In the genomic region with DNA sequence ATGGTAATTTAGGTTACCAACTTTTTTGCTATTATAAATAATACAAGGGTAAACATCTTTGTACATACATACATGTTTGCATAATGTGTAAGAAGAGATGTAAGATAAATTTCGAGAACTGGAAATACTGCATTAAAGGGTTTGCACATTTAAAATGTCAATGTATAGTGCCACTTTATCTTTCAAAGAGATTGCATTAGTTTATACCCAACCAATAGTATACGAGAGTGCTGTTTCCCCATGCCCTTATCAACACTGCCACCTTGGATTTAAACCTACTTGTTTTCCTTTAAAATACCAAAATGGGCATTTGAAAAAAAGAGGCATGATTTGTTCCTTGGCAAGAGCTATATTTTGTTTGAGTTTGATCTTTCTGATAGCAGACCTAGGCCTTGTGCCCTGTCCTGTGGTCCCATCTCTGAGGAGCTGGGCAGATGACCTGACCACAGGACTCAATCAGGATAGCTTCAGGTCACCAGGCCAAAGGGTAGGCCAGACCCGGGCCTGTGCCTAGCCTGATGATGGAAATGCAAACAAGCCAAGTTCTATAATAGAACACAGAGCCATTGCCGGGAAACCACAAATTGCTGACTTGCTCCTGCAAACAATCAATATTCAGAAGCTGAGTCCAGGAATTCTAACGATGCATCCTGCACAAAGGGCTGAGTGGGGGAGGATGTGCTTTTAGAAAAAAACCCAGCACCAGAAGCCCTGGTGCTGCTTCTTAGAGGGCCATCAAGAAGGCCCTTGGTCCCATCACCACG, we compare ENCODE assay signal across 24 cellular contexts. TPM values are rescaled to one million over a fixed set of nuclear protein-coding genes. Genes with fewer than 3 reads are reported as not detected.
DNase-seq lines count a peak whose midpoint lies in the region; ATAC-seq and TF ChIP-seq lines count a peak whose summit lies in the region.
"Had no signal": no experiment of that assay in that cellular context is flagged by ENCODE, and none has a peak within 500 bp of the region (broad histone marks: within the 10 kb centered on the region; RNA-seq: fewer than 3 reads in every experiment).

No MANE protein-coding gene starts in this region.

- H3K36me3 ChIP-seq in PC-3 (ENCODE audit: low read depth, low read length) (no peaks in the 10 kb centered on the region), ectodermal cell (ENCODE audit: control insufficient read depth, insufficient read depth, low read length) (no peaks in the 10 kb centered on the region), H7 (replicated peaks; ENCODE audit: control insufficient read depth, insufficient read depth, low read length) (no peaks in the 10 kb centered on the region)
- H3K36me3 ChIP-seq: upper lobe of right lung had no signal

- H3K4me3 ChIP-seq in PC-3 (ENCODE audit: low read length) (no peak overlapping the region), ectodermal cell (ENCODE audit: insufficient read depth, low read depth, low read length) (no peak overlapping the region), H7 (ENCODE audit: insufficient read depth, low read depth, low read length) (no peak overlapping the region)
- H3K4me3 ChIP-seq: upper lobe of right lung had no signal

- H3K9ac ChIP-seq in PC-3 (ENCODE audit: low read length), result no peak overlapping the region

- DNase-seq in PC-3 (peak; percentile 19), mesothelial cell of epicardium (ENCODE audit: low spot score in 2 of 2, unreplicated experiment in 2 of 2) (no peak), DMS114 treated with DMSO at 0.1 percent for 48 hours (lab: John Stamatoyannopoulos, UW; ENCODE audit: unreplicated experiment) (no peak), H7 (no peak)
- DNase-seq: activated CD4-positive, alpha-beta T cell treated with anti-CD3 and anti-CD28 coated beads for 4 hours; activated effector memory CD4-positive, alpha-beta T cell treated with Interleukin-2 at 50 U/mL for 16 hours; amniotic stem cell; CD4-positive, alpha-beta memory T cell; cerebellar nuclear complex; DMS79; H9; hypothalamus; kidney; mesendoderm; NCI-H2081; stimulated activated naive CD8-positive, alpha-beta T cell treated with anti-CD3 and anti-CD28 coated beads, Interleukin-15, amount 100 ng/mL, for 72 hours; T-helper 2 cell; upper lobe of right lung had no signal

- TF ChIP-seq CTCF in C4-2B (conservative IDR thresholded peaks at IDR 0.05) (no peak), PC-3 (conservative IDR thresholded peaks at IDR 0.05; ENCODE audit: low read depth, low read length) (no peak), mesothelial cell of epicardium (IDR thresholded peaks at IDR 0.05; ENCODE audit: unreplicated experiment) (no peak)

- intact Hi-C loops in PC-3 (cut with micrococcal nuclease), result no loop called here

- H3K27ac ChIP-seq in C4-2B (peak overlapping the region; percentile 95), PC-3 (ENCODE audit: low read length) (no peak overlapping the region), ectodermal cell (ENCODE audit: insufficient read depth, low read depth, low read length, poor library complexity, severe bottlenecking) (peak overlapping the region; percentile 54)
- H3K27ac ChIP-seq: upper lobe of right lung had no signal

- no peak overlapping the region for H2AFZ ChIP-seq in PC-3 (ENCODE audit: low read length)

- no peaks in the 10 kb centered on the region for H3K9me3 ChIP-seq in PC-3 (ENCODE audit: low read length)
- H3K9me3 ChIP-seq in ectodermal cell (ENCODE audit: control insufficient read depth, low read length), result no peaks in the 10 kb centered on the region
- H3K9me3 ChIP-seq: upper lobe of right lung had no signal

- no peaks in the 10 kb centered on the region for H3K27me3 Mint-ChIP-seq in mesothelial cell of epicardium (ENCODE audit: low read depth)
- H3K27me3 Mint-ChIP-seq: CD4-positive, alpha-beta memory T cell; IgD-negative memory B cell; stimulated activated naive CD8-positive, alpha-beta T cell treated with anti-CD3 and anti-CD28 coated beads, Interleukin-15, amount 100 ng/mL, for 72 hours had no signal

- H3K9me2 ChIP-seq in PC-3 (replicated peaks; ENCODE audit: low read length), result no peaks in the 10 kb centered on the region

- H3K27me3 ChIP-seq in PC-3 (ENCODE audit: low read length) (no peaks in the 10 kb centered on the region), ectodermal cell (ENCODE audit: control insufficient read depth, insufficient read depth, low read length, poor library complexity, severe bottlenecking) (no peaks in the 10 kb centered on the region), H7 (ENCODE audit: control insufficient read depth, insufficient read depth, low read length) (no peaks in the 10 kb centered on the region)
- H3K27me3 ChIP-seq: upper lobe of right lung had no signal

- no peak overlapping the region for H3K4me3 Mint-ChIP-seq in mesothelial cell of epicardium
- H3K4me3 Mint-ChIP-seq: CD4-positive, alpha-beta memory T cell; H9; IgD-negative memory B cell; stimulated activated naive CD8-positive, alpha-beta T cell treated with anti-CD3 and anti-CD28 coated beads, Interleukin-15, amount 100 ng/mL, for 72 hours had no signal

- peaks cover 9% of the 10 kb centered on the region for H3K4me1 Mint-ChIP-seq in mesothelial cell of epicardium
- H3K4me1 Mint-ChIP-seq: CD4-positive, alpha-beta memory T cell; H9; IgD-negative memory B cell; stimulated activated naive CD8-positive, alpha-beta T cell treated with anti-CD3 and anti-CD28 coated beads, Interleukin-15, amount 100 ng/mL, for 72 hours had no signal

- H4K20me1 ChIP-seq in PC-3 (ENCODE audit: low read length), result no peaks in the 10 kb centered on the region

- H3K36me3 Mint-ChIP-seq in mesothelial cell of epicardium, result peaks cover 11% of the 10 kb centered on the region
- H3K36me3 Mint-ChIP-seq: CD4-positive, alpha-beta memory T cell had no signal

- no peaks in the 10 kb centered on the region for H3F3A ChIP-seq in PC-3 (ENCODE audit: low read length, unreplicated experiment)

- no peaks in the 10 kb centered on the region for H3K79me2 ChIP-seq in PC-3 (ENCODE audit: low read length)

- H3K4me1 ChIP-seq in PC-3 (ENCODE audit: insufficient read depth, low read length) (no peaks in the 10 kb centered on the region), ectodermal cell (ENCODE audit: control insufficient read depth, insufficient read depth, low read length) (no peaks in the 10 kb centered on the region)
- H3K4me1 ChIP-seq: upper lobe of right lung had no signal

- ATAC-seq in PC-3 (peak; percentile 24; the same call in 1 of the 2 replicates), GM19455 (IDR thresholded peaks at IDR 0.05; ENCODE audit: unreplicated experiment) (no peak), GM18873 (IDR thresholded peaks at IDR 0.05; ENCODE audit: low FRiP score, unreplicated experiment) (no peak)
- ATAC-seq: sciatic nerve; stimulated activated naive CD8-positive, alpha-beta T cell treated with anti-CD3 and anti-CD28 coated beads, Interleukin-15, amount 100 ng/mL, for 72 hours; upper lobe of right lung had no signal

- peak overlapping the region; percentile 23 for H3K27ac Mint-ChIP-seq in mesothelial cell of epicardium
- H3K27ac Mint-ChIP-seq: CD4-positive, alpha-beta memory T cell; IgD-negative memory B cell had no signal

- 78 to 91% methylated on average over 5 to 6 of the region's 6 CpGs for WGBS in ectodermal cell, 2 experiments

- no TSS peak for BruUV-seq in PC-3 (replicated peaks; lab: Mats Ljungman, UMichigan)

- POLR2A ChIA-PET in PC-3 (lab: Charles Lee; ENCODE audit: unreplicated experiment), result no interaction called here

- CTCF ChIA-PET in PC-3 (lab: Charles Lee), result no interaction called here

- H3K9me3 Mint-ChIP-seq in mesothelial cell of epicardium, result no peaks in the 10 kb centered on the region
- H3K9me3 Mint-ChIP-seq: CD4-positive, alpha-beta memory T cell; H9; IgD-negative memory B cell; stimulated activated naive CD8-positive, alpha-beta T cell treated with anti-CD3 and anti-CD28 coated beads, Interleukin-15, amount 100 ng/mL, for 72 hours had no signal

- no peak overlapping the region for H3K4me2 ChIP-seq in PC-3 (ENCODE audit: low read length)

RNA-seq across cellular contexts. Expression of a gene that starts 16.8 kb away (rescaled TPM):
- 73.6 and 78.7 TPM in 2 replicates for total RNA-seq in PC-3 (2014; rRNA removed)
- polyA plus RNA-seq in ectodermal cell (2013, experiment 1 of 4), result 87.9 TPM
- polyA plus RNA-seq in ectodermal cell (2013, experiment 2 of 4), result 96.5 TPM
- 67.1 TPM for polyA plus RNA-seq in ectodermal cell (2013, experiment 3 of 4)
- 71.9 TPM for polyA plus RNA-seq in ectodermal cell (2013, experiment 4 of 4)
- total RNA-seq in mesothelial cell of epicardium, result 53.7 to 63.0 TPM (median 61.6 TPM) in 3 replicates
- total RNA-seq in H7 (2014; rRNA removed; shearing (Covaris generic)), result 54.9 and 58.1 TPM in 2 replicates

RNA-seq across cellular contexts. Expression of a gene that starts 32.2 kb away (rescaled TPM):
- total RNA-seq in PC-3 (2014; rRNA removed) (9.4 and 13.0 TPM in 2 replicates), mesothelial cell of epicardium (5.1 to 7.2 TPM (median 5.2 TPM) in 3 replicates)
- polyA plus RNA-seq in ectodermal cell (2013, experiment 1 of 4), result 6.2 TPM
- 6.8 TPM for polyA plus RNA-seq in ectodermal cell (2013, experiment 2 of 4)
- polyA plus RNA-seq in ectodermal cell (2013, experiment 3 of 4), result 4.5 TPM
- polyA plus RNA-seq in ectodermal cell (2013, experiment 4 of 4), result 5.2 TPM
- 2.8 and 3.2 TPM in 2 replicates for total RNA-seq in H7 (2014; rRNA removed; shearing (Covaris generic))

RNA-seq across cellular contexts. Expression of a gene that starts 32.5 kb away (rescaled TPM):
- total RNA-seq in PC-3 (2014; rRNA removed) (8.5 and 12.0 TPM in 2 replicates), mesothelial cell of epicardium (12.3 to 13.4 TPM (median 13.2 TPM) in 3 replicates)
- polyA plus RNA-seq in ectodermal cell (2013, experiment 1 of 4), result 11.1 TPM
- 10.0 TPM for polyA plus RNA-seq in ectodermal cell (2013, experiment 2 of 4)
- polyA plus RNA-seq in ectodermal cell (2013, experiment 3 of 4), result 7.2 TPM
- 8.2 TPM for polyA plus RNA-seq in ectodermal cell (2013, experiment 4 of 4)
- 5.1 and 7.5 TPM in 2 replicates for total RNA-seq in H7 (2014; rRNA removed; shearing (Covaris generic))
